9 cellular contexts compared by ENCODE assay signal in genomic region chr19:23071087-23071511, GRCh38.
DNase-seq lines count a peak whose midpoint lies in the region; ATAC-seq and FAIRE-seq lines count a peak whose summit lies in the region.
"Had no signal": no experiment of that assay in that cellular context is flagged by ENCODE, and none has a peak within 500 bp of the region (broad histone marks: within the 10 kb centered on the region; RNA-seq: fewer than 3 reads in every experiment).

No MANE protein-coding gene starts in this region.

- peak; percentile 92 for FAIRE-seq in GM19239 (lab: Jason Lieb, UNC)

- DNase-seq in GM19239 (ENCODE audit: insufficient read length, low spot score) (no peak), DMS53 treated with DMSO at 0.1 percent for 48 hours (lab: John Stamatoyannopoulos, UW; ENCODE audit: unreplicated experiment) (no peak)
- DNase-seq: cortex of kidney had no signal

- H3K27me3 ChIP-seq in ACC112 (ENCODE audit: insufficient read depth, low read length) (no peaks in the 10 kb centered on the region), muscle layer of duodenum (ENCODE audit: low read depth, low read length) (no peaks in the 10 kb centered on the region)

- peak overlapping the region; percentile 0 for H3K4me3 Mint-ChIP-seq in dendritic cell treated with granulocyte-macrophage colony-stimulating factor and Interleukin-4, amounts not matched to agents 40 ng/mL and 50 ng/mL, for 4 days

- ATAC-seq in GM21528 (IDR thresholded peaks at IDR 0.05; ENCODE audit: low FRiP score, unreplicated experiment), result no peak
- ATAC-seq in GM19395 (IDR thresholded peaks at IDR 0.05; ENCODE audit: unreplicated experiment), result no peak
- no peak for ATAC-seq in GM18870 (IDR thresholded peaks at IDR 0.05; ENCODE audit: unreplicated experiment)

- H3K4me3 ChIP-seq in ACC112 (ENCODE audit: low read depth, low read length) (peak overlapping the region; percentile 60; the same call in 1 of the 2 replicates), muscle layer of duodenum (ENCODE audit: low read depth in 1 of 2, low read length in 2 of 2) (peak overlapping the region; percentile 37 to 39)

- H3K27ac Mint-ChIP-seq in dendritic cell treated with granulocyte-macrophage colony-stimulating factor and Interleukin-4, amounts not matched to agents 40 ng/mL and 50 ng/mL, for 4 days, result no peak overlapping the region

- intact Hi-C loops in dendritic cell treated with granulocyte-macrophage colony-stimulating factor and Interleukin-4, amounts not matched to agents 40 ng/mL and 50 ng/mL, for 4 days (cut with micrococcal nuclease), result no loop called here

- peaks cover 36% of the 10 kb centered on the region for H3K27me3 Mint-ChIP-seq in dendritic cell treated with granulocyte-macrophage colony-stimulating factor and Interleukin-4, amounts not matched to agents 40 ng/mL and 50 ng/mL, for 4 days

- no peaks in the 10 kb centered on the region for H3K79me2 ChIP-seq in ACC112 (ENCODE audit: control insufficient read depth, insufficient read depth, low read length, unreplicated experiment)

- H3K4me1 ChIP-seq in ACC112 (ENCODE audit: control insufficient read depth, insufficient read depth, low read length, unreplicated experiment) (no peaks in the 10 kb centered on the region), muscle layer of duodenum (ENCODE audit: control insufficient read depth in 1 of 2, insufficient read depth in 2 of 2, low read length in 2 of 2) (peaks cover 0 to 14% of the 10 kb centered on the region in 2 donors)

- no peak overlapping the region for H3K27ac ChIP-seq in ACC112 (ENCODE audit: low read depth, low read length)
- H3K27ac ChIP-seq in muscle layer of duodenum (ENCODE audit: low read length), result no peak overlapping the region

- no peaks in the 10 kb centered on the region for H3K36me3 Mint-ChIP-seq in dendritic cell treated with granulocyte-macrophage colony-stimulating factor and Interleukin-4, amounts not matched to agents 40 ng/mL and 50 ng/mL, for 4 days (ENCODE audit: low read depth)

- H3K9me3 Mint-ChIP-seq in dendritic cell treated with granulocyte-macrophage colony-stimulating factor and Interleukin-4, amounts not matched to agents 40 ng/mL and 50 ng/mL, for 4 days, result peaks cover 53% of the 10 kb centered on the region

- H3K9me3 ChIP-seq in muscle layer of duodenum (ENCODE audit: control insufficient read depth in 1 of 2, low read length in 2 of 2), result no peaks in the 10 kb centered on the region

- H3K36me3 ChIP-seq in ACC112 (ENCODE audit: insufficient read depth, low read length), result no peaks in the 10 kb centered on the region
- H3K36me3 ChIP-seq in muscle layer of duodenum (ENCODE audit: control insufficient read depth in 1 of 2, insufficient read depth in 2 of 2, low read length in 2 of 2), result no peaks in the 10 kb centered on the region

- H2AFZ ChIP-seq in ACC112 (ENCODE audit: low read length, unreplicated experiment), result no peak overlapping the region

- peaks cover 15% of the 10 kb centered on the region for H3K4me1 Mint-ChIP-seq in dendritic cell treated with granulocyte-macrophage colony-stimulating factor and Interleukin-4, amounts not matched to agents 40 ng/mL and 50 ng/mL, for 4 days (ENCODE audit: low read depth)
